In genomic region chr1:23600283-23600682, GRCh38 we compare ENCODE assay signal across 1 cellular context.
TF ChIP-seq lines count a peak whose summit lies in the region.

No MANE protein-coding gene starts in this region.

TF ChIP-seq in GM23338, 12 proteins besides CTCF, POLR2A, EP300 and RAD21:
- no peak for TF ChIP-seq JUNB (IDR thresholded peaks at IDR 0.05; ENCODE audit: unreplicated experiment)
- TF ChIP-seq ZNF331 (CRISPR knock-in tag; IDR thresholded peaks at IDR 0.05; ENCODE audit: low read depth), result no peak
- TF ChIP-seq EZH2phosphoT487 (IDR thresholded peaks at IDR 0.05; ENCODE audit: unreplicated experiment), result no peak
- no peak for TF ChIP-seq NANOG (IDR thresholded peaks at IDR 0.05; ENCODE audit: borderline replicate concordance)
- no peak for TF ChIP-seq REST (IDR thresholded peaks at IDR 0.05; ENCODE audit: unreplicated experiment)
- TF ChIP-seq CREB1 (CRISPR knock-in tag; IDR thresholded peaks at IDR 0.05; ENCODE audit: low read depth), result no peak
- no peak for TF ChIP-seq ZNF114 (CRISPR knock-in tag; IDR thresholded peaks at IDR 0.05)
- no peak for TF ChIP-seq EZH2 (IDR thresholded peaks at IDR 0.05; ENCODE audit: low read depth, unreplicated experiment)
- TF ChIP-seq ETS1 (IDR thresholded peaks at IDR 0.05), result no peak
- TF ChIP-seq, protein P1, sequence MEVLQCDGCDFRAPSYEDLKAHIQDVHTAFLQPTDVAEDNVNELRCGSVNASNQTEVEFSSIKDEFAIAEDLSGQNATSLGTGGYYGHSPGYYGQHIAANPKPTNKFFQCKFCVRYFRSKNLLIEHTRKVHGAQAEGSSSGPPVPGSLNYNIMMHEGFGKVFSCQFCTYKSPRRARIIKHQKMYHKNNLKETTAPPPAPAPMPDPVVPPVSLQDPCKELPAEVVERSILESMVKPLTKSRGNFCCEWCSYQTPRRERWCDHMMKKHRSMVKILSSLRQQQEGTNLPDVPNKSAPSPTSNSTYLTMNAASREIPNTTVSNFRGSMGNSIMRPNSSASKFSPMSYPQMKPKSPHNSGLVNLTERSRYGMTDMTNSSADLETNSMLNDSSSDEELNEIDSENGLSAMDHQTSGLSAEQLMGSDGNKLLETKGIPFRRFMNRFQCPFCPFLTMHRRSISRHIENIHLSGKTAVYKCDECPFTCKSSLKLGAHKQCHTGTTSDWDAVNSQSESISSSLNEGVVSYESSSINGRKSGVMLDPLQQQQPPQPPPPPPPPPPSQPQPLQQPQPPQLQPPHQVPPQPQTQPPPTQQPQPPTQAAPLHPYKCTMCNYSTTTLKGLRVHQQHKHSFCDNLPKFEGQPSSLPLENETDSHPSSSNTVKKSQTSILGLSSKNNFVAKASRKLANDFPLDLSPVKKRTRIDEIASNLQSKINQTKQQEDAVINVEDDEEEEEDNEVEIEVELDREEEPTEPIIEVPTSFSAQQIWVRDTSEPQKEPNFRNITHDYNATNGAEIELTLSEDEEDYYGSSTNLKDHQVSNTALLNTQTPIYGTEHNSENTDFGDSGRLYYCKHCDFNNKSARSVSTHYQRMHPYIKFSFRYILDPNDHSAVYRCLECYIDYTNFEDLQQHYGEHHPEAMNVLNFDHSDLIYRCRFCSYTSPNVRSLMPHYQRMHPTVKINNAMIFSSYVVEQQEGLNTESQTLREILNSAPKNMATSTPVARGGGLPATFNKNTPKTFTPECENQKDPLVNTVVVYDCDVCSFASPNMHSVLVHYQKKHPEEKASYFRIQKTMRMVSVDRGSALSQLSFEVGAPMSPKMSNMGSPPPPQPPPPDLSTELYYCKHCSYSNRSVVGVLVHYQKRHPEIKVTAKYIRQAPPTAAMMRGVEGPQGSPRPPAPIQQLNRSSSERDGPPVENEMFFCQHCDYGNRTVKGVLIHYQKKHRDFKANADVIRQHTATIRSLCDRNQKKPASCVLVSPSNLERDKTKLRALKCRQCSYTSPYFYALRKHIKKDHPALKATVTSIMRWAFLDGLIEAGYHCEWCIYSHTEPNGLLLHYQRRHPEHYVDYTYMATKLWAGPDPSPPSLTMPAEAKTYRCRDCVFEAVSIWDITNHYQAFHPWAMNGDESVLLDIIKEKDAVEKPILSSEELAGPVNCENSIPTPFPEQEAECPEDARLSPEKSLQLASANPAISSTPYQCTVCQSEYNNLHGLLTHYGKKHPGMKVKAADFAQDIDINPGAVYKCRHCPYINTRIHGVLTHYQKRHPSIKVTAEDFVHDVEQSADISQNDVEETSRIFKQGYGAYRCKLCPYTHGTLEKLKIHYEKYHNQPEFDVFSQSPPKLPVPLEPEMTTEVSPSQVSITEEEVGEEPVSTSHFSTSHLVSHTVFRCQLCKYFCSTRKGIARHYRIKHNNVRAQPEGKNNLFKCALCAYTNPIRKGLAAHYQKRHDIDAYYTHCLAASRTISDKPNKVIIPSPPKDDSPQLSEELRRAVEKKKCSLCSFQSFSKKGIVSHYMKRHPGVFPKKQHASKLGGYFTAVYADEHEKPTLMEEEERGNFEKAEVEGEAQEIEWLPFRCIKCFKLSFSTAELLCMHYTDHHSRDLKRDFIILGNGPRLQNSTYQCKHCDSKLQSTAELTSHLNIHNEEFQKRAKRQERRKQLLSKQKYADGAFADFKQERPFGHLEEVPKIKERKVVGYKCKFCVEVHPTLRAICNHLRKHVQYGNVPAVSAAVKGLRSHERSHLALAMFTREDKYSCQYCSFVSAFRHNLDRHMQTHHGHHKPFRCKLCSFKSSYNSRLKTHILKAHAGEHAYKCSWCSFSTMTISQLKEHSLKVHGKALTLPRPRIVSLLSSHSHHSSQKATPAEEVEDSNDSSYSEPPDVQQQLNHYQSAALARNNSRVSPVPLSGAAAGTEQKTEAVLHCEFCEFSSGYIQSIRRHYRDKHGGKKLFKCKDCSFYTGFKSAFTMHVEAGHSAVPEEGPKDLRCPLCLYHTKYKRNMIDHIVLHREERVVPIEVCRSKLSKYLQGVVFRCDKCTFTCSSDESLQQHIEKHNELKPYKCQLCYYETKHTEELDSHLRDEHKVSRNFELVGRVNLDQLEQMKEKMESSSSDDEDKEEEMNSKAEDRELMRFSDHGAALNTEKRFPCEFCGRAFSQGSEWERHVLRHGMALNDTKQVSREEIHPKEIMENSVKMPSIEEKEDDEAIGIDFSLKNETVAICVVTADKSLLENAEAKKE (CRISPR knock-in tag; IDR thresholded peaks at IDR 0.05), result no peak
- no peak for TF ChIP-seq POLR2AphosphoS5 (IDR thresholded peaks at IDR 0.05; ENCODE audit: low read depth)
- no peak for TF ChIP-seq STAT1 (IDR thresholded peaks at IDR 0.05; ENCODE audit: unreplicated experiment)
